ENCODE assay signal across 1 cellular context in genomic region chr7:47405921-47406765, GRCh38.
A peak's percentile ranks its signal among the peaks of the same experiment; 100 is the strongest.
TF ChIP-seq lines count a peak whose summit lies in the region.

No MANE protein-coding gene starts in this region.

TF ChIP-seq in HepG2, 621 proteins besides CTCF, POLR2A, EP300 and RAD21 (continued from another document and continues in another):
- TF ChIP-seq ARID5B (CRISPR knock-in tag; IDR thresholded peaks at IDR 0.05) (peak; percentile 49; the same call in 1 of the 2 replicates), ZSCAN5A (CRISPR knock-in tag; IDR thresholded peaks at IDR 0.05; ENCODE audit: borderline replicate concordance) (no peak), TIGD3 (CRISPR knock-in tag; IDR thresholded peaks at IDR 0.05; ENCODE audit: borderline replicate concordance) (no peak), PRPF4 (IDR thresholded peaks at IDR 0.05; ENCODE audit: low read depth, low read length, poor library complexity, severe bottlenecking) (no peak), TEAD3 (CRISPR knock-in tag; optimal IDR thresholded peaks at IDR 0.05; ENCODE audit: borderline replicate concordance) (peak; percentile 71), RBM22 (optimal IDR thresholded peaks at IDR 0.05; ENCODE audit: low read length) (peak; percentile 15), FOXA3 (CRISPR knock-in tag; IDR thresholded peaks at IDR 0.05) (peak; percentile 35; the same call in 1 of the 2 replicates), ZSCAN20 (CRISPR knock-in tag; IDR thresholded peaks at IDR 0.05; ENCODE audit: borderline replicate concordance) (no peak), IRF9 (CRISPR knock-in tag; IDR thresholded peaks at IDR 0.05; ENCODE audit: borderline replicate concordance) (no peak), NONO (IDR thresholded peaks at IDR 0.05) (no peak), NONO (CRISPR knock-in tag; conservative IDR thresholded peaks at IDR 0.05) (no peak), NFIB (CRISPR knock-in tag; IDR thresholded peaks at IDR 0.05; ENCODE audit: borderline replicate concordance) (no peak), ZNF879 (CRISPR knock-in tag; IDR thresholded peaks at IDR 0.05) (no peak), ZNF629 (CRISPR knock-in tag; conservative IDR thresholded peaks at IDR 0.05) (no peak), ZNF772 (CRISPR knock-in tag; IDR thresholded peaks at IDR 0.05) (0 out of 2 replicates have a peak, but pooled peaks have one; percentile 33), POLR2G (IDR thresholded peaks at IDR 0.05; ENCODE audit: low read depth, low read length) (0 out of 2 replicates have a peak, but pooled peaks have one; percentile 11), ZNF337 (CRISPR knock-in tag; IDR thresholded peaks at IDR 0.05; ENCODE audit: borderline replicate concordance, low read depth) (no peak), ZNF121 (CRISPR knock-in tag; IDR thresholded peaks at IDR 0.05) (no peak), HIC2 (CRISPR knock-in tag; IDR thresholded peaks at IDR 0.05; ENCODE audit: low read depth) (peak; percentile 76; the same call in 1 of the 2 replicates), ZNF777 (CRISPR knock-in tag; IDR thresholded peaks at IDR 0.05) (no peak), TRIM22 (IDR thresholded peaks at IDR 0.05) (no peak), ZNF782 (CRISPR knock-in tag; IDR thresholded peaks at IDR 0.05; ENCODE audit: borderline replicate concordance) (no peak), KAT7 (CRISPR knock-in tag; IDR thresholded peaks at IDR 0.05; ENCODE audit: borderline replicate concordance) (no peak), CHD2 (IDR thresholded peaks at IDR 0.05; ENCODE audit: low read depth, low read length) (no peak), ATM (IDR thresholded peaks at IDR 0.05; ENCODE audit: borderline replicate concordance) (no peak), LCORL (IDR thresholded peaks at IDR 0.05) (no peak), LCORL (CRISPR knock-in tag; IDR thresholded peaks at IDR 0.05) (peak; percentile 38; the same call in 1 of the 2 replicates), TEF (CRISPR knock-in tag; IDR thresholded peaks at IDR 0.05) (peak; percentile 71; the same call in 1 of the 2 replicates), JUND (CRISPR knock-in tag; IDR thresholded peaks at IDR 0.05) (no peak), ZNF124 (CRISPR knock-in tag; IDR thresholded peaks at IDR 0.05) (no peak), ZFP36L1 (CRISPR knock-in tag; IDR thresholded peaks at IDR 0.05) (no peak), CEBPG (CRISPR knock-in tag; IDR thresholded peaks at IDR 0.05) (peak; percentile 13; the same call in 1 of the 2 replicates), RXRB (CRISPR knock-in tag; IDR thresholded peaks at IDR 0.05; ENCODE audit: borderline replicate concordance) (peak; percentile 54; the same call in 1 of the 2 replicates), NCOR1 (IDR thresholded peaks at IDR 0.05; ENCODE audit: borderline replicate concordance, low read length) (peak; percentile 36; the same call in 1 of the 2 replicates), MATR3 (CRISPR knock-in tag; IDR thresholded peaks at IDR 0.05) (no peak), ZNF333 (CRISPR knock-in tag; IDR thresholded peaks at IDR 0.05; ENCODE audit: borderline replicate concordance) (no peak), ZBTB14 (CRISPR knock-in tag; IDR thresholded peaks at IDR 0.05) (no peak), CREM (IDR thresholded peaks at IDR 0.05) (no peak), CREM (CRISPR knock-in tag; IDR thresholded peaks at IDR 0.05) (no peak), ZNF788 (CRISPR knock-in tag; IDR thresholded peaks at IDR 0.05; ENCODE audit: borderline replicate concordance) (0 out of 2 replicates have a peak, but pooled peaks have one; percentile 44), ZNF230 (CRISPR knock-in tag; IDR thresholded peaks at IDR 0.05) (no peak), KDM2A (CRISPR knock-in tag; IDR thresholded peaks at IDR 0.05; ENCODE audit: borderline replicate concordance, low read depth) (0 out of 2 replicates have a peak, but pooled peaks have one; percentile 29), PHF21A (CRISPR knock-in tag; IDR thresholded peaks at IDR 0.05) (peak; percentile 46; the same call in 1 of the 2 replicates), ZNF562 (CRISPR knock-in tag; IDR thresholded peaks at IDR 0.05; ENCODE audit: borderline replicate concordance) (no peak), GTF3A (CRISPR knock-in tag; conservative IDR thresholded peaks at IDR 0.05) (no peak), STAT5B (CRISPR knock-in tag; IDR thresholded peaks at IDR 0.05) (no peak), DR1 (CRISPR knock-in tag; IDR thresholded peaks at IDR 0.05) (no peak), HNRNPL (IDR thresholded peaks at IDR 0.05; ENCODE audit: low read depth, low read length) (0 out of 2 replicates have a peak, but pooled peaks have one; percentile 55), ZNF292 (CRISPR knock-in tag; IDR thresholded peaks at IDR 0.05; ENCODE audit: borderline replicate concordance, low read depth) (no peak; the same call in 1 of the 2 replicates), ZNF260 (CRISPR knock-in tag; IDR thresholded peaks at IDR 0.05; ENCODE audit: borderline replicate concordance, low read depth) (no peak), RBFOX2 (IDR thresholded peaks at IDR 0.05; ENCODE audit: low read depth, low read length) (no peak), ATF3 (CRISPR knock-in tag; IDR thresholded peaks at IDR 0.05) (no peak), SSRP1 (CRISPR knock-in tag; IDR thresholded peaks at IDR 0.05) (no peak), ZNF549 (CRISPR knock-in tag; IDR thresholded peaks at IDR 0.05) (no peak), ZEB1 (IDR thresholded peaks at IDR 0.05; ENCODE audit: insufficient replicate concordance, low read depth) (peak; percentile 43), ZNF75D (CRISPR knock-in tag; IDR thresholded peaks at IDR 0.05; ENCODE audit: borderline replicate concordance) (no peak), ELF1 (CRISPR knock-in tag; IDR thresholded peaks at IDR 0.05) (no peak), REL (CRISPR knock-in tag; conservative IDR thresholded peaks at IDR 0.05) (no peak), ZBTB7A (CRISPR knock-in tag; IDR thresholded peaks at IDR 0.05) (no peak), GZF1 (CRISPR knock-in tag; IDR thresholded peaks at IDR 0.05) (no peak)
